Comparison of ENCODE assay signal across 33 cellular contexts in genomic region chr2:115036818-115037217, GRCh38.
"Had no signal": no experiment of that assay in that cellular context is flagged by ENCODE, and none has a peak within 500 bp of the region (broad histone marks: within the 10 kb centered on the region; RNA-seq: fewer than 3 reads in every experiment).

No MANE protein-coding gene starts in this region.

- H3K27ac ChIP-seq: body of pancreas, breast epithelium, WERI-Rb-1 had no signal

- FAIRE-seq: astrocyte had no signal

- H3K4me1 Mint-ChIP-seq: activated CD4-positive, alpha-beta T cell treated with anti-CD3 and anti-CD28 coated beads, Interleukin-2, amount 10 ng/mL, durations not matched to agents 24 days and 14 days; activated naive CD4-positive, alpha-beta T cell treated with anti-CD3 and anti-CD28 coated beads, Interleukin-2, amount 50 U/mL, for 24 hours; activated naive CD8-positive, alpha-beta T cell treated with anti-CD3 and anti-CD28 coated beads, Interleukin-2, amount 10 ng/mL, durations not matched to agents 7 days and 5 days; activated T-helper 17 cell treated with anti-CD3 and anti-CD28 coated beads, Interleukin-2, amount 50 U/mL, for 72 hours had no signal

- H3K36me3 ChIP-seq: breast epithelium, MG63, WERI-Rb-1 had no signal

- H3K4me1 ChIP-seq: body of pancreas, breast epithelium had no signal

- H3K27ac Mint-ChIP-seq: activated CD4-positive, alpha-beta T cell treated with anti-CD3 and anti-CD28 coated beads, Interleukin-2, amount 10 ng/mL, durations not matched to agents 24 days and 14 days; activated CD8-positive, alpha-beta T cell treated with anti-CD3 and anti-CD28 coated beads for 36 hours; activated naive CD4-positive, alpha-beta T cell treated with anti-CD3 and anti-CD28 coated beads, Interleukin-2, amount 50 U/mL, for 24 hours; activated naive CD8-positive, alpha-beta T cell treated with anti-CD3 and anti-CD28 coated beads, Interleukin-2, amount 10 ng/mL, durations not matched to agents 7 days and 5 days; activated T-cell treated with anti-CD3 and anti-CD28 coated beads, Interleukin-2, amount 50 U/mL, for 72 hours; activated T-helper 17 cell treated with anti-CD3 and anti-CD28 coated beads, Interleukin-2, amount 50 U/mL, for 72 hours had no signal

- H3K9me3 Mint-ChIP-seq: activated naive CD8-positive, alpha-beta T cell treated with anti-CD3 and anti-CD28 coated beads, Interleukin-2, amount 10 ng/mL, durations not matched to agents 7 days and 5 days had no signal

- H3K36me3 Mint-ChIP-seq: activated naive CD4-positive, alpha-beta T cell treated with anti-CD3 and anti-CD28 coated beads, Interleukin-2, amount 50 U/mL, for 24 hours; activated naive CD8-positive, alpha-beta T cell treated with anti-CD3 and anti-CD28 coated beads, Interleukin-2, amount 10 ng/mL, durations not matched to agents 7 days and 5 days had no signal

- ATAC-seq: activated CD8-positive, alpha-beta T cell treated with anti-CD3 and anti-CD28 coated beads for 36 hours; activated T-cell treated with anti-CD3 and anti-CD28 coated beads, Interleukin-2, amount 50 U/mL, for 72 hours; activated T-helper 17 cell treated with anti-CD3 and anti-CD28 coated beads, Interleukin-2, amount 50 U/mL, for 72 hours; body of pancreas had no signal

- H3K27me3 ChIP-seq: body of pancreas, breast epithelium, MG63 had no signal

- H3K4me3 ChIP-seq: body of pancreas, breast epithelium, MG63 had no signal

- H3K4me3 Mint-ChIP-seq: activated CD4-positive, alpha-beta T cell treated with anti-CD3 and anti-CD28 coated beads, Interleukin-2, amount 10 ng/mL, durations not matched to agents 24 days and 14 days; activated CD8-positive, alpha-beta T cell treated with anti-CD3 and anti-CD28 coated beads for 36 hours; activated naive CD4-positive, alpha-beta T cell treated with anti-CD3 and anti-CD28 coated beads, Interleukin-2, amount 50 U/mL, for 24 hours; activated naive CD8-positive, alpha-beta T cell treated with anti-CD3 and anti-CD28 coated beads, Interleukin-2, amount 10 ng/mL, durations not matched to agents 7 days and 5 days; activated T-cell treated with anti-CD3 and anti-CD28 coated beads, Interleukin-2, amount 50 U/mL, for 72 hours; activated T-helper 17 cell treated with anti-CD3 and anti-CD28 coated beads, Interleukin-2, amount 50 U/mL, for 72 hours had no signal

- DNase-seq: activated CD4-positive, alpha-beta T cell treated with anti-CD3 and anti-CD28 coated beads, Interleukin-2, amount 10 ng/mL, durations not matched to agents 24 days and 14 days; activated CD4-positive, alpha-beta T cell treated with anti-CD3 and anti-CD28 coated beads, Interleukin-2, amount 50 U/mL, for 4 hours; activated CD8-positive, alpha-beta T cell treated with anti-CD3 and anti-CD28 coated beads for 36 hours; activated effector memory CD4-positive, alpha-beta T cell treated with anti-CD3 and anti-CD28 coated beads, Interleukin-2, amount 50 U/mL, for 16 hours; activated naive CD4-positive, alpha-beta T cell; activated naive CD8-positive, alpha-beta T cell treated with anti-CD3 and anti-CD28 coated beads, Interleukin-2, amount 10 ng/mL, durations not matched to agents 7 days and 5 days; activated T-cell treated with anti-CD3 and anti-CD28 coated beads, Interleukin-2, amount 50 U/mL, for 1 hour; activated T-cell treated with anti-CD3 and anti-CD28 coated beads, Interleukin-2, amount 50 U/mL, for 72 hours; amygdala; body of pancreas; Kasumi-1; MG63; MV-4-11; NCI-H1092 treated with DMSO at 0.1 percent for 48 hours; NCI-H1417; NCI-H146; NCI-H187; NCI-H2029 treated with DMSO at 0.1 percent for 48 hours; NCI-H2107; NCI-H226; NCI-H446 treated with DMSO at 0.1 percent for 48 hours; NCI-H69; NK-92 treated with Interleukin-12 subunit alpha and Interleukin-12 subunit beta, amount 100 ng/mL, for 24 hours; Right ventricle myocardium superior; SW 1271; T-helper 1 cell; T-helper 2 cell; T1000; WERI-Rb-1 had no signal

- H3K27me3 Mint-ChIP-seq: activated CD4-positive, alpha-beta T cell treated with anti-CD3 and anti-CD28 coated beads, Interleukin-2, amount 10 ng/mL, durations not matched to agents 24 days and 14 days; activated CD8-positive, alpha-beta T cell treated with anti-CD3 and anti-CD28 coated beads for 36 hours; activated naive CD4-positive, alpha-beta T cell treated with anti-CD3 and anti-CD28 coated beads, Interleukin-2, amount 50 U/mL, for 24 hours; activated naive CD8-positive, alpha-beta T cell treated with anti-CD3 and anti-CD28 coated beads, Interleukin-2, amount 10 ng/mL, durations not matched to agents 7 days and 5 days; activated T-helper 17 cell treated with anti-CD3 and anti-CD28 coated beads, Interleukin-2, amount 50 U/mL, for 72 hours had no signal

- H3K9me3 ChIP-seq: body of pancreas, breast epithelium, MG63 had no signal
